Comparison of ENCODE assay signal across 27 cellular contexts in the genomic region with DNA sequence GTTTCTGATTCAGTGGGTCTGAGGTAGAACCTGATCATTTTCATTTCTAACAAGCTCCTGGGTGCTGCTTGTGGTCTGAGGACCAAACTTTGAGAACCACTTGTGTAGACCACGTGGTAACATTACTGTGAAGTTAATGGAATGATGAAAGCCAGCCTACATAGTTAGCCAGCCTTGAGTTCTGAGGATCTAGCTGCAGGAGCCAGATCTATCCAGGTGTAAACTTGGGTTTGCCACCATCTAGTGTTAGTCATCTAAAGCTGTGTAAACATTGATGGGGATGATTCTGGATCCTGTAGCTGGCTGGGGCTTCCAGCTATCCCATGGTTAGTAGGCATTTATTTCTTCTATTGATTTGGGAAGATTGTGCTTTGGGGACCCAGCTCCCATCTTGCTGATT.
A peak's percentile ranks its signal among the peaks of the same experiment; 100 is the strongest.
DNase-seq lines count a peak whose midpoint lies in the region; ATAC-seq, FAIRE-seq and TF ChIP-seq lines count a peak whose summit lies in the region.
"Had no signal": no experiment of that assay in that cellular context is flagged by ENCODE, and none has a peak within 500 bp of the region (broad histone marks: within the 10 kb centered on the region; RNA-seq: fewer than 3 reads in every experiment).

No MANE protein-coding gene starts in this region.

- no peak for TF ChIP-seq CTCF in bronchial epithelial cell (IDR thresholded peaks at IDR 0.05; ENCODE audit: insufficient read depth, low read length, severe bottlenecking)
- no peak for TF ChIP-seq CTCF in Caco-2 (IDR thresholded peaks at IDR 0.05; ENCODE audit: insufficient read depth in 1 of 2, low read depth in 1 of 2, low read length in 1 of 2, severe bottlenecking in 1 of 2, unreplicated experiment in 1 of 2)

- H3K4me3 Mint-ChIP-seq in stimulated activated naive CD8-positive, alpha-beta T cell treated with anti-CD3 and anti-CD28 coated beads, Interleukin-15, amount 100 ng/mL, for 72 hours, result no peak overlapping the region
- H3K4me3 Mint-ChIP-seq in Caco-2 (ENCODE audit: unreplicated experiment), result no peak overlapping the region
- H3K4me3 Mint-ChIP-seq: activated CD4-positive, alpha-beta memory T cell treated with anti-CD3 and anti-CD28 coated beads, Interleukin-2, amount 10 ng/mL, durations not matched to agents 7 days and 5 days; activated naive CD8-positive, alpha-beta T cell treated with anti-CD3 and anti-CD28 coated beads, Interleukin-2, amount 10 ng/mL, durations not matched to agents 7 days and 5 days; central memory CD8-positive, alpha-beta T cell; T-cell had no signal

- no peaks in the 10 kb centered on the region for H3K36me3 Mint-ChIP-seq in Caco-2 (ENCODE audit: insufficient read depth, unreplicated experiment)
- H3K36me3 Mint-ChIP-seq: activated naive CD8-positive, alpha-beta T cell treated with anti-CD3 and anti-CD28 coated beads, Interleukin-2, amount 10 ng/mL, durations not matched to agents 7 days and 5 days; T-cell had no signal

- no peaks in the 10 kb centered on the region for H3K27me3 ChIP-seq in bronchial epithelial cell (ENCODE audit: control insufficient read depth, insufficient read depth, low read length)
- H3K27me3 ChIP-seq in Caco-2 (replicated peaks; ENCODE audit: control insufficient read depth, insufficient read depth, low read length), result no peaks in the 10 kb centered on the region
- H3K27me3 ChIP-seq: pancreas, SJCRH30 had no signal

- H3K4me1 ChIP-seq in Caco-2, result no peaks in the 10 kb centered on the region
- H3K4me1 ChIP-seq: pancreas, SJCRH30 had no signal

- CTCF ChIA-PET in Caco-2 (lab: Charles Lee), result interaction anchor here (0.6 to 1.2 kb wide), 2 partner anchors 147 to 167 kb away, joined by 3 to 11 read pairs; no protein-coding TSS in a partner anchor

- ATAC-seq in stimulated activated naive CD8-positive, alpha-beta T cell treated with anti-CD3 and anti-CD28 coated beads, Interleukin-15, amount 100 ng/mL, for 72 hours, result peak; percentile 6
- no peak for ATAC-seq in stimulated activated naive CD8-positive, alpha-beta T cell treated with anti-CD3 and anti-CD28 coated beads, Interleukin-15, Interleukin-2, amounts not matched to agents 100 U/mL and 50 U/mL, for 24 hours
- no peak for ATAC-seq in HG03196 (IDR thresholded peaks at IDR 0.05; ENCODE audit: unreplicated experiment)
- ATAC-seq: activated CD4-positive, CD25-positive, alpha-beta regulatory T cell treated with anti-CD3 and anti-CD28 coated beads, Interleukin-2, amount 50 U/mL, for 24 hours; Panc1; pancreas; right cardiac atrium; T-cell had no signal

- POLR2A ChIA-PET in Caco-2 (lab: Charles Lee), result no interaction called here

- peaks cover 25% of the 10 kb centered on the region for H3K4me1 Mint-ChIP-seq in stimulated activated naive CD8-positive, alpha-beta T cell treated with anti-CD3 and anti-CD28 coated beads, Interleukin-15, amount 100 ng/mL, for 72 hours
- no peaks in the 10 kb centered on the region for H3K4me1 Mint-ChIP-seq in Caco-2 (ENCODE audit: low read depth, unreplicated experiment)
- H3K4me1 Mint-ChIP-seq: central memory CD8-positive, alpha-beta T cell had no signal

- DNase-seq in stimulated activated naive CD8-positive, alpha-beta T cell treated with anti-CD3 and anti-CD28 coated beads, Interleukin-15, amount 100 ng/mL, for 72 hours, result no peak
- DNase-seq in stimulated activated naive CD8-positive, alpha-beta T cell treated with anti-CD3 and anti-CD28 coated beads, Interleukin-15, Interleukin-2, amounts not matched to agents 100 U/mL and 50 U/mL, for 24 hours, result no peak
- DNase-seq in M059J (ENCODE audit: low read depth) (peak; percentile 20), bronchial epithelial cell (ENCODE audit: low read depth) (peak; percentile 8), Caco-2 (no peak), EL (no peak)
- DNase-seq: activated CD4-positive, alpha-beta memory T cell treated with anti-CD3 and anti-CD28 coated beads, Interleukin-2, amount 10 ng/mL, durations not matched to agents 7 days and 5 days; activated effector memory CD4-positive, alpha-beta T cell treated with Interleukin-2 at 50 U/mL for 16 hours; activated naive CD8-positive, alpha-beta T cell treated with anti-CD3 and anti-CD28 coated beads, Interleukin-2, amount 10 ng/mL, durations not matched to agents 7 days and 5 days; GF-D8; MV-4-11; NCI-H2081; NK-92 treated with Interleukin-12 subunit alpha and Interleukin-12 subunit beta, amount 100 ng/mL, for 24 hours; pancreas; right cardiac atrium; SJCRH30; stimulated activated CD4-positive, alpha-beta T cell treated with anti-CD3 and anti-CD28 coated beads, Interleukin-4, amount 100 ng/mL, for 24 hours; stimulated activated naive CD4-positive, alpha-beta T cell; T-cell had no signal

- H3K27me3 Mint-ChIP-seq in stimulated activated naive CD8-positive, alpha-beta T cell treated with anti-CD3 and anti-CD28 coated beads, Interleukin-15, amount 100 ng/mL, for 72 hours, result peaks cover 49% of the 10 kb centered on the region
- H3K27me3 Mint-ChIP-seq in Caco-2 (ENCODE audit: insufficient read depth, unreplicated experiment), result peaks cover 20% of the 10 kb centered on the region

- H3K9me3 Mint-ChIP-seq in stimulated activated naive CD8-positive, alpha-beta T cell treated with anti-CD3 and anti-CD28 coated beads, Interleukin-15, amount 100 ng/mL, for 72 hours, result peaks cover 8 to 14% of the 10 kb centered on the region in 2 donors
- no peaks in the 10 kb centered on the region for H3K9me3 Mint-ChIP-seq in Caco-2 (ENCODE audit: unreplicated experiment)
- H3K9me3 Mint-ChIP-seq: activated CD4-positive, alpha-beta memory T cell treated with anti-CD3 and anti-CD28 coated beads, Interleukin-2, amount 10 ng/mL, durations not matched to agents 7 days and 5 days had no signal

- no TSS peak for BruUV-seq in Caco-2 (replicated peaks; lab: Mats Ljungman, UMichigan)

- no peak overlapping the region for H3K27ac Mint-ChIP-seq in stimulated activated naive CD8-positive, alpha-beta T cell treated with anti-CD3 and anti-CD28 coated beads, Interleukin-15, amount 100 ng/mL, for 72 hours
- no peak overlapping the region for H3K27ac Mint-ChIP-seq in Caco-2 (ENCODE audit: unreplicated experiment)
- H3K27ac Mint-ChIP-seq: activated CD4-positive, alpha-beta memory T cell treated with anti-CD3 and anti-CD28 coated beads, Interleukin-2, amount 10 ng/mL, durations not matched to agents 7 days and 5 days; activated naive CD8-positive, alpha-beta T cell treated with anti-CD3 and anti-CD28 coated beads, Interleukin-2, amount 10 ng/mL, durations not matched to agents 7 days and 5 days; T-cell had no signal

- intact Hi-C loops in Caco-2 (cut with micrococcal nuclease; ENCODE audit: unreplicated experiment), result loop anchor here (1.0 kb wide), 1 partner anchor 167 kb away; no protein-coding TSS in a partner anchor

- H3K36me3 ChIP-seq in bronchial epithelial cell (ENCODE audit: control insufficient read depth, insufficient read depth, low read length), result no peaks in the 10 kb centered on the region
- no peaks in the 10 kb centered on the region for H3K36me3 ChIP-seq in Caco-2 (ENCODE audit: control insufficient read depth, insufficient read depth, low read length)
- H3K36me3 ChIP-seq: pancreas, SJCRH30, thoracic aorta had no signal

- H3K4me3 ChIP-seq in bronchial epithelial cell (ENCODE audit: low read depth, low read length) (no peak overlapping the region), Caco-2 (ENCODE audit: low read depth, low read length) (no peak overlapping the region)
- H3K4me3 ChIP-seq: lung, pancreas, SJCRH30, thoracic aorta had no signal

- FAIRE-seq in bronchial epithelial cell (lab: Jason Lieb, UNC), result no peak
- FAIRE-seq: keratinocyte, pancreas, TTC549 had no signal

- no peaks in the 10 kb centered on the region for H3K9me3 ChIP-seq in Caco-2
- H3K9me3 ChIP-seq: pancreas, SJCRH30, thoracic aorta had no signal

Comparison
In these comparisons a context has a peak if more than half of its experiments do, and no peak if none do; other contexts are left out.
1. DNase-seq: peak in M059J (single experiment) and bronchial epithelial cell (single experiment); none in stimulated activated naive CD8-positive, alpha-beta T cell treated with anti-CD3 and anti-CD28 coated beads, Interleukin-15, amount 100 ng/mL, for 72 hours (0 of 2), stimulated activated naive CD8-positive, alpha-beta T cell treated with anti-CD3 and anti-CD28 coated beads, Interleukin-15, Interleukin-2, amounts not matched to agents 100 U/mL and 50 U/mL, for 24 hours (single experiment), Caco-2 (0 of 2) and EL (single experiment).